In genomic region chr11:97729546-97730272, GRCh38 we compare ENCODE assay signal across 21 cellular contexts.
"Had no signal": no experiment of that assay in that cellular context is flagged by ENCODE, and none has a peak within 500 bp of the region (broad histone marks: within the 10 kb centered on the region; RNA-seq: fewer than 3 reads in every experiment).

No MANE protein-coding gene starts in this region.

- H3K27ac Mint-ChIP-seq: activated B cell treated with CpG ODN at 0.5 μM for 24 hours; activated CD4-positive, alpha-beta T cell treated with anti-CD3 and anti-CD28 coated beads, Interleukin-2, amount 10 ng/mL, durations not matched to agents 24 days and 14 days; activated CD8-positive, alpha-beta T cell treated with anti-CD3 and anti-CD28 coated beads, Interleukin-2, amount 10 ng/mL, durations not matched to agents 7 days and 5 days; activated naive CD8-positive, alpha-beta T cell treated with anti-CD3 and anti-CD28 coated beads for 36 hours; dendritic cell treated with granulocyte-macrophage colony-stimulating factor and Interleukin-4, amounts not matched to agents 40 ng/mL and 50 ng/mL, for 4 days; effector memory CD8-positive, alpha-beta T cell; naive thymus-derived CD8-positive, alpha-beta T cell; T-helper 17 cell had no signal

- H3K27me3 ChIP-seq: brain microvascular endothelial cell, hepatocyte, neutrophil, sigmoid colon had no signal

- H3K9me3 Mint-ChIP-seq: activated CD4-positive, alpha-beta T cell treated with anti-CD3 and anti-CD28 coated beads, Interleukin-2, amount 10 ng/mL, durations not matched to agents 24 days and 14 days had no signal

- H3K36me3 ChIP-seq: brain microvascular endothelial cell, left ventricle myocardium inferior, neutrophil, sigmoid colon had no signal

- DNase-seq: activated B cell treated with CpG ODN at 0.5 μM for 24 hours; activated CD4-positive, alpha-beta T cell treated with anti-CD3 and anti-CD28 coated beads, Interleukin-2, amount 10 ng/mL, durations not matched to agents 24 days and 14 days; activated CD8-positive, alpha-beta memory T cell treated with anti-CD3 and anti-CD28 coated beads, Interleukin-2, amount 50 U/mL, for 4 hours; activated CD8-positive, alpha-beta T cell treated with anti-CD3 and anti-CD28 coated beads, Interleukin-2, amount 10 ng/mL, durations not matched to agents 7 days and 5 days; activated gamma-delta T cell treated with Interleukin-2 at 50 U/mL for 16 hours; activated naive CD8-positive, alpha-beta T cell treated with anti-CD3 and anti-CD28 coated beads for 36 hours; activated T-cell treated with anti-CD3 and anti-CD28 coated beads, Interleukin-2, amount 50 U/mL, for 48 hours; anterior cingulate cortex; brain microvascular endothelial cell; effector memory CD8-positive, alpha-beta T cell; left ventricle myocardium inferior; mesenchymal stem cell; naive thymus-derived CD8-positive, alpha-beta T cell; sigmoid colon; stimulated activated CD4-positive, alpha-beta T cell treated with anti-CD3 and anti-CD28 coated beads, Interleukin-2, amount 100 ng/mL, for 24 hours; T-helper 17 cell had no signal

- H3K4me3 ChIP-seq: hepatocyte, left ventricle myocardium inferior, sigmoid colon had no signal

- H3K9me3 ChIP-seq: neutrophil had no signal

- H3K36me3 Mint-ChIP-seq: activated naive CD8-positive, alpha-beta T cell treated with anti-CD3 and anti-CD28 coated beads for 36 hours; naive thymus-derived CD8-positive, alpha-beta T cell had no signal

- H3K9ac ChIP-seq: parathyroid adenoma had no signal

- H3K4me2 ChIP-seq: hepatocyte had no signal

- H3K79me2 ChIP-seq: hepatocyte, parathyroid adenoma had no signal

- H2AFZ ChIP-seq: hepatocyte, parathyroid adenoma had no signal

- H3K4me1 ChIP-seq: left ventricle myocardium inferior, parathyroid adenoma, sigmoid colon had no signal

- H3K27ac ChIP-seq: brain microvascular endothelial cell, epithelial cell of prostate, hepatocyte, left ventricle myocardium inferior, neutrophil, parathyroid adenoma, sigmoid colon had no signal

- H3K4me3 Mint-ChIP-seq: activated B cell treated with CpG ODN at 0.5 μM for 24 hours; activated CD4-positive, alpha-beta T cell treated with anti-CD3 and anti-CD28 coated beads, Interleukin-2, amount 10 ng/mL, durations not matched to agents 24 days and 14 days; activated CD8-positive, alpha-beta T cell treated with anti-CD3 and anti-CD28 coated beads, Interleukin-2, amount 10 ng/mL, durations not matched to agents 7 days and 5 days; activated naive CD8-positive, alpha-beta T cell treated with anti-CD3 and anti-CD28 coated beads for 36 hours; dendritic cell treated with granulocyte-macrophage colony-stimulating factor and Interleukin-4, amounts not matched to agents 40 ng/mL and 50 ng/mL, for 4 days; effector memory CD8-positive, alpha-beta T cell; naive thymus-derived CD8-positive, alpha-beta T cell; T-helper 17 cell had no signal

- H3K4me1 Mint-ChIP-seq: activated B cell treated with CpG ODN at 0.5 μM for 24 hours; activated CD4-positive, alpha-beta T cell treated with anti-CD3 and anti-CD28 coated beads, Interleukin-2, amount 10 ng/mL, durations not matched to agents 24 days and 14 days; activated naive CD8-positive, alpha-beta T cell treated with anti-CD3 and anti-CD28 coated beads for 36 hours; naive thymus-derived CD8-positive, alpha-beta T cell; T-helper 17 cell had no signal

- H3K27me3 Mint-ChIP-seq: activated B cell treated with CpG ODN at 0.5 μM for 24 hours; activated CD4-positive, alpha-beta T cell treated with anti-CD3 and anti-CD28 coated beads, Interleukin-2, amount 10 ng/mL, durations not matched to agents 24 days and 14 days; activated naive CD8-positive, alpha-beta T cell treated with anti-CD3 and anti-CD28 coated beads for 36 hours; dendritic cell treated with granulocyte-macrophage colony-stimulating factor and Interleukin-4, amounts not matched to agents 40 ng/mL and 50 ng/mL, for 4 days; effector memory CD8-positive, alpha-beta T cell; naive thymus-derived CD8-positive, alpha-beta T cell; T-helper 17 cell had no signal
